Comparison of ENCODE assay signal across 12 cellular contexts in genomic region chr14:35196571-35196970, GRCh38.
DNase-seq lines count a peak whose midpoint lies in the region; ATAC-seq, FAIRE-seq and TF ChIP-seq lines count a peak whose summit lies in the region.
"Had no signal": no experiment of that assay in that cellular context is flagged by ENCODE, and none has a peak within 500 bp of the region (broad histone marks: within the 10 kb centered on the region; RNA-seq: fewer than 3 reads in every experiment).

No MANE protein-coding gene starts in this region.

- TF ChIP-seq CTCF in endothelial cell of umbilical vein (IDR thresholded peaks at IDR 0.05; ENCODE audit: extremely low read depth in 1 of 2, insufficient read depth in 1 of 2, low read depth in 1 of 2, low read length in 2 of 2), result no peak

- DNase-seq in activated T-cell treated with anti-CD3 and anti-CD28 coated beads, Interleukin-2, amount 50 U/mL, for 24 hours, result no peak
- no peak for DNase-seq in activated T-cell treated with anti-CD3 and anti-CD28 coated beads, Interleukin-2, amount 50 U/mL, for 48 hours
- peak; percentile 6 for DNase-seq in endothelial cell of umbilical vein (ENCODE audit: low read depth, low spot score)
- DNase-seq in small intestine, result peak; percentile 42
- no peak for DNase-seq in stimulated activated naive CD8-positive, alpha-beta T cell treated with anti-CD3 and anti-CD28 coated beads, Interleukin-15, amount 100 ng/mL, for 72 hours
- DNase-seq in UCSD-AML1 (lab: John Stamatoyannopoulos, UW; ENCODE audit: unreplicated experiment), result no peak
- DNase-seq in GDM1 (lab: John Stamatoyannopoulos, UW), result no peak

- no peak overlapping the region for H3K4me3 Mint-ChIP-seq in activated T-cell treated with anti-CD3 and anti-CD28 coated beads, Interleukin-2, amount 50 U/mL, for 24 hours
- H3K4me3 Mint-ChIP-seq in stimulated activated naive CD8-positive, alpha-beta T cell treated with anti-CD3 and anti-CD28 coated beads, Interleukin-15, amount 100 ng/mL, for 72 hours, result no peak overlapping the region

- dilution Hi-C loops in endothelial cell of umbilical vein (cut with MboI; ENCODE audit: extremely low pct_ligation_motif_present, low sequenced_read_pairs), result no loop called here

- 11 to 17% (median 17%) methylated on average over 1 of the region's 1 CpG for WGBS in small intestine, 3 donors

- H3K79me2 ChIP-seq in endothelial cell of umbilical vein (ENCODE audit: control insufficient read depth, insufficient read depth, low read length), result no peaks in the 10 kb centered on the region

- peaks cover 4% of the 10 kb centered on the region for H3K9me3 Mint-ChIP-seq in activated T-cell treated with anti-CD3 and anti-CD28 coated beads, Interleukin-2, amount 50 U/mL, for 24 hours
- peaks cover 0 to 5% of the 10 kb centered on the region in 2 donors for H3K9me3 Mint-ChIP-seq in stimulated activated naive CD8-positive, alpha-beta T cell treated with anti-CD3 and anti-CD28 coated beads, Interleukin-15, amount 100 ng/mL, for 72 hours

- POLR2A ChIA-PET in endothelial cell of umbilical vein (lab: Charles Lee), result no interaction called here

- H3K27me3 Mint-ChIP-seq in activated T-cell treated with anti-CD3 and anti-CD28 coated beads, Interleukin-2, amount 50 U/mL, for 24 hours, result no peaks in the 10 kb centered on the region
- H3K27me3 Mint-ChIP-seq in stimulated activated naive CD8-positive, alpha-beta T cell treated with anti-CD3 and anti-CD28 coated beads, Interleukin-15, amount 100 ng/mL, for 72 hours, result no peaks in the 10 kb centered on the region

- peak overlapping the region; percentile 62 for H3K27ac Mint-ChIP-seq in activated T-cell treated with anti-CD3 and anti-CD28 coated beads, Interleukin-2, amount 50 U/mL, for 24 hours
- no peak overlapping the region for H3K27ac Mint-ChIP-seq in stimulated activated naive CD8-positive, alpha-beta T cell treated with anti-CD3 and anti-CD28 coated beads, Interleukin-15, amount 100 ng/mL, for 72 hours

- no peaks in the 10 kb centered on the region for H4K20me1 ChIP-seq in endothelial cell of umbilical vein (replicated peaks; ENCODE audit: control insufficient read depth, extremely low read depth, insufficient read depth, low read length)

- H3K27ac ChIP-seq in endothelial cell of umbilical vein (ENCODE audit: insufficient read depth, low read depth, low read length) (peak overlapping the region; percentile 37), small intestine (ENCODE audit: low read depth in 1 of 2, low read length in 1 of 2) (no peak overlapping the region)
- H3K27ac ChIP-seq: esophagus muscularis mucosa, KMS-11, tibial nerve had no signal

- H3K4me1 Mint-ChIP-seq in activated T-cell treated with anti-CD3 and anti-CD28 coated beads, Interleukin-2, amount 50 U/mL, for 24 hours (ENCODE audit: low read depth), result peaks cover 41% of the 10 kb centered on the region
- peaks cover 17% of the 10 kb centered on the region for H3K4me1 Mint-ChIP-seq in stimulated activated naive CD8-positive, alpha-beta T cell treated with anti-CD3 and anti-CD28 coated beads, Interleukin-15, amount 100 ng/mL, for 72 hours

- CTCF ChIA-PET in endothelial cell of umbilical vein (lab: Charles Lee), result no interaction called here

- peak; percentile 64 for ATAC-seq in HG03378 (IDR thresholded peaks at IDR 0.05; ENCODE audit: unreplicated experiment)
- ATAC-seq in stimulated activated naive CD8-positive, alpha-beta T cell treated with anti-CD3 and anti-CD28 coated beads, Interleukin-15, amount 100 ng/mL, for 72 hours, result no peak

- peaks cover 25% of the 10 kb centered on the region for H3K36me3 Mint-ChIP-seq in activated T-cell treated with anti-CD3 and anti-CD28 coated beads, Interleukin-2, amount 50 U/mL, for 24 hours (ENCODE audit: low read depth)

- H3K36me3 ChIP-seq in endothelial cell of umbilical vein (ENCODE audit: control insufficient read depth in 2 of 2, extremely low read depth in 1 of 2, insufficient read depth in 2 of 2, low read length in 2 of 2) (no peaks in the 10 kb centered on the region), small intestine (ENCODE audit: control insufficient read depth in 2 of 2, insufficient read depth in 2 of 2, low read length in 2 of 2) (peaks cover 0 to 2% of the 10 kb centered on the region in 2 donors)
- H3K36me3 ChIP-seq: tibial nerve had no signal

- H3K27me3 ChIP-seq in endothelial cell of umbilical vein (ENCODE audit: control insufficient read depth in 2 of 2, insufficient read depth in 2 of 2, low read length in 2 of 2), result no peaks in the 10 kb centered on the region
- H3K27me3 ChIP-seq in small intestine (ENCODE audit: control insufficient read depth in 2 of 2, insufficient read depth in 2 of 2, low read length in 2 of 2), result no peaks in the 10 kb centered on the region
- H3K27me3 ChIP-seq: esophagus muscularis mucosa, tibial nerve had no signal

- H3K9ac ChIP-seq in endothelial cell of umbilical vein (replicated peaks; ENCODE audit: extremely low read depth, insufficient read depth, low read length), result no peak overlapping the region
- H3K9ac ChIP-seq: KMS-11 had no signal

- H3K4me3 ChIP-seq in endothelial cell of umbilical vein (replicated peaks in 1 of 3; ENCODE audit: insufficient read depth in 1 of 3, low read depth in 1 of 3, low read length in 3 of 3), result no peak overlapping the region
- no peak overlapping the region for H3K4me3 ChIP-seq in small intestine (ENCODE audit: low read depth in 1 of 2, low read length in 2 of 2)
- H3K4me3 ChIP-seq: esophagus muscularis mucosa, tibial nerve had no signal

- H3K4me1 ChIP-seq in endothelial cell of umbilical vein (ENCODE audit: control insufficient read depth, extremely low read depth, insufficient read depth, low read length), result peaks cover 7% of the 10 kb centered on the region
- no peaks in the 10 kb centered on the region for H3K4me1 ChIP-seq in small intestine (ENCODE audit: control insufficient read depth in 2 of 2, insufficient read depth in 1 of 2, low read depth in 1 of 2, low read length in 1 of 2)
- H3K4me1 ChIP-seq: esophagus muscularis mucosa, tibial nerve had no signal

- BruUV-seq in endothelial cell of umbilical vein (replicated peaks; lab: Mats Ljungman, UMichigan), result no TSS peak

- intact Hi-C loops in endothelial cell of umbilical vein (cut with micrococcal nuclease), result no loop called here

- FAIRE-seq in endothelial cell of umbilical vein (lab: Jason Lieb, UNC), result no peak
- no peak for FAIRE-seq in small intestine (lab: Jason Lieb, UNC)
- FAIRE-seq: H1 had no signal

- no peak overlapping the region for H3K4me2 ChIP-seq in endothelial cell of umbilical vein (ENCODE audit: insufficient read depth, low read length)
- H3K4me2 ChIP-seq: KMS-11 had no signal

- H3K9me1 ChIP-seq in endothelial cell of umbilical vein (replicated peaks; ENCODE audit: control insufficient read depth, extremely low read depth, insufficient read depth, low read length), result no peaks in the 10 kb centered on the region

- H3K9me3 ChIP-seq in endothelial cell of umbilical vein (replicated peaks; ENCODE audit: control insufficient read depth, insufficient read depth, low read length) (no peaks in the 10 kb centered on the region), small intestine (ENCODE audit: control insufficient read depth, low read depth) (no peaks in the 10 kb centered on the region)
- H3K9me3 ChIP-seq: esophagus muscularis mucosa, tibial nerve had no signal

- no peak overlapping the region for H2AFZ ChIP-seq in endothelial cell of umbilical vein (ENCODE audit: low read depth, low read length)

- TF ChIP-seq POLR2A in endothelial cell of umbilical vein (IDR thresholded peaks at IDR 0.05; ENCODE audit: low read depth, low read length), result no peak

TF ChIP-seq in endothelial cell of umbilical vein, 7 proteins besides CTCF, POLR2A, EP300 and RAD21:
- TF ChIP-seq MYC (IDR thresholded peaks at IDR 0.05; ENCODE audit: low read depth, low read length) (no peak), EZH2 (IDR thresholded peaks at IDR 0.05; ENCODE audit: borderline replicate concordance, low read depth, low read length, severe bottlenecking) (no peak), MAX (IDR thresholded peaks at IDR 0.05; ENCODE audit: insufficient read depth, insufficient read length) (no peak), FOS (IDR thresholded peaks at IDR 0.05; ENCODE audit: borderline replicate concordance, insufficient read depth, low read length) (no peak), GATA2 (IDR thresholded peaks at IDR 0.05; ENCODE audit: insufficient read depth, insufficient read length, low read depth, low read length) (no peak), JUN (IDR thresholded peaks at IDR 0.05; ENCODE audit: borderline replicate concordance, insufficient read depth, insufficient read length, low read depth) (no peak), POLR2AphosphoS5 (IDR thresholded peaks at IDR 0.05; ENCODE audit: insufficient read depth, low read depth, low read length) (no peak)

Comparison
In these comparisons a context has a peak if more than half of its experiments do, and no peak if none do; other contexts are left out.
1. DNase-seq: peak in endothelial cell of umbilical vein (single experiment) and small intestine (single experiment); none in activated T-cell treated with anti-CD3 and anti-CD28 coated beads, Interleukin-2, amount 50 U/mL, for 24 hours (single experiment), activated T-cell treated with anti-CD3 and anti-CD28 coated beads, Interleukin-2, amount 50 U/mL, for 48 hours (0 of 2), stimulated activated naive CD8-positive, alpha-beta T cell treated with anti-CD3 and anti-CD28 coated beads, Interleukin-15, amount 100 ng/mL, for 72 hours (0 of 2), UCSD-AML1 (single experiment) and GDM1 (single experiment).